In the genomic region with DNA sequence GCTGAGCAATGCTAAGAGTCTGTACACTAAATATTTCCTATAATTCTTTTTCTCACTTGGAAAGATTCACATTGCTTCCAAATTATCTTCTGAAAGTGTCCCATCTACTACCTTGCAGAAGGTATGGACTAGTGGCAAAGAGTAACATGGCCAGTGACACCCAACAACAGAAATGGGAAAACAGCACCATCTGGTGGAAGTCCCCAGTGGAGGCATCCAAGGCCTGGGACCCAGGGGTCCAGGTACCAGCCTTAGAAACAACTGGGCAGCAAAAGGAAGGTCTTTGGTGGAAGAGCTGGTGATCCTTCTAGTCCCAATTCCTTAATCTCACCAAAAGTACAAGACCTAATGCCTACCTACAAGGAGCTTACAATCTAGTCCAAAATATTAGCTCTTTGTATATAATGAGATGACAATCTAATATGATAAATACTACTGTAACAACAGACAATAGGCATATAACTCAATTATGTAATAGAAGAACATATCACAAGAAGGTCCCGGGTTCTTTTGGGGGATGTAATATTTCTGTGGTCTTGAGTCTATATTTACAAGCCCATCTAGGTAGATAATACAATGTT, we compare ENCODE assay signal across 7 cellular contexts. TPM values are rescaled to one million over a fixed set of nuclear protein-coding genes. Genes with fewer than 3 reads are reported as not detected.
DNase-seq lines count a peak whose midpoint lies in the region; TF ChIP-seq lines count a peak whose summit lies in the region.

No MANE protein-coding gene starts in this region.

- no peak overlapping the region for H3K27ac ChIP-seq in SU-DHL-6 (ENCODE audit: low read depth, low read length)

- H2AFZ ChIP-seq in SU-DHL-6 (ENCODE audit: low read depth, low read length, severe bottlenecking) = no peak overlapping the region

- no peaks in the 10 kb centered on the region for H3K27me3 ChIP-seq in SU-DHL-6 (ENCODE audit: low read length)

- no peaks in the 10 kb centered on the region for H3K36me3 ChIP-seq in SU-DHL-6 (ENCODE audit: low read length)

- DNase-seq in G401 (ENCODE audit: low spot score) (peak; percentile 23), HuH-7 (ENCODE audit: low spot score) (peak; percentile 64), epithelial cell of esophagus (ENCODE audit: low read depth) (peak; percentile 22), cortex of kidney (lab: John Stamatoyannopoulos, UW) (no peak), glomerular visceral epithelial cell (ENCODE audit: extremely low spot score) (no peak)
- DNase-seq in stimulated activated CD4-positive, alpha-beta T cell treated with anti-CD3 and anti-CD28 coated beads, Interleukin-2, amount 100 ng/mL, for 4 hours (ENCODE audit: low read depth) = peak; percentile 21

- no peak overlapping the region for H3K9ac ChIP-seq in SU-DHL-6 (ENCODE audit: low read length)

- H3K4me3 ChIP-seq in SU-DHL-6 (ENCODE audit: insufficient read depth, low read length, poor library complexity, severe bottlenecking) (no peak overlapping the region), epithelial cell of esophagus (ENCODE audit: low read length) (no peak overlapping the region)

- H3K9me2 ChIP-seq in SU-DHL-6 (replicated peaks; ENCODE audit: insufficient read depth, low read length) = no peaks in the 10 kb centered on the region

- H3K79me2 ChIP-seq in SU-DHL-6 (ENCODE audit: insufficient read depth, low read length) = no peaks in the 10 kb centered on the region

- H4K20me1 ChIP-seq in SU-DHL-6 (ENCODE audit: low read depth, low read length) = no peaks in the 10 kb centered on the region

- in situ Hi-C loops in G401 (cut with HindIII; ENCODE audit: low sequenced_read_pairs) = no loop called here

- no peaks in the 10 kb centered on the region for H3F3A ChIP-seq in SU-DHL-6 (ENCODE audit: insufficient read depth)

- TF ChIP-seq CTCF in SU-DHL-6 (IDR thresholded peaks at IDR 0.05; ENCODE audit: insufficient read depth, low read length, poor library complexity, severe bottlenecking) = peak; percentile 69
- TF ChIP-seq CTCF in epithelial cell of esophagus (IDR thresholded peaks at IDR 0.05; ENCODE audit: insufficient read depth, low read depth, low read length, missing control alignments) = peak; percentile 45

- no peak overlapping the region for H3K4me2 ChIP-seq in SU-DHL-6 (ENCODE audit: low read depth, low read length, poor library complexity, severe bottlenecking)

- H3K9me3 ChIP-seq in SU-DHL-6 (ENCODE audit: insufficient read depth, low read length) = no peaks in the 10 kb centered on the region

RNA-seq across cellular contexts. Expression of gene SKAP1, which starts 55.3 kb away (rescaled TPM):
- total RNA-seq in G401 (2014; rRNA removed; shearing (Covaris generic)) = not detected in 2 replicates

Comparison
In these comparisons a context has a peak if more than half of its experiments do, and no peak if none do; other contexts are left out.
1. DNase-seq: peak in G401 (single experiment), HuH-7 (single experiment), epithelial cell of esophagus (single experiment) and stimulated activated CD4-positive, alpha-beta T cell treated with anti-CD3 and anti-CD28 coated beads, Interleukin-2, amount 100 ng/mL, for 4 hours (single experiment); none in cortex of kidney (single experiment) and glomerular visceral epithelial cell (single experiment).